In genomic region chr21:45596704-45597318, GRCh38 we compare ENCODE assay signal across 8 cellular contexts. TPM values are rescaled to one million over a fixed set of nuclear protein-coding genes. Genes with fewer than 3 reads are reported as not detected.
DNase-seq lines count a peak whose midpoint lies in the region; ATAC-seq and TF ChIP-seq lines count a peak whose summit lies in the region.

No MANE protein-coding gene starts in this region.

- peak; percentile 67 for TF ChIP-seq CTCF in GM20000 (IDR thresholded peaks at IDR 0.05; ENCODE audit: extremely low read depth, missing control alignments)
- TF ChIP-seq CTCF in epithelial cell of proximal tubule (conservative IDR thresholded peaks at IDR 0.05; ENCODE audit: low read depth, low read length) = peak; percentile 92

- H3K4me1 Mint-ChIP-seq in naive thymus-derived CD8-positive, alpha-beta T cell = peaks cover 8 to 17% (median 10%) of the 10 kb centered on the region in 4 donors

- H3K36me3 Mint-ChIP-seq in naive thymus-derived CD8-positive, alpha-beta T cell = no peaks in the 10 kb centered on the region

- H3K4me3 Mint-ChIP-seq in naive thymus-derived CD8-positive, alpha-beta T cell = peak overlapping the region in 1 of 10 donors; percentile 22

- peak overlapping the region in 8 of 10 donors; percentile 13 to 82 (median 58) for H3K27ac Mint-ChIP-seq in naive thymus-derived CD8-positive, alpha-beta T cell

- peaks cover 0 to 5% (median 0%) of the 10 kb centered on the region in 5 donors for H3K27me3 Mint-ChIP-seq in naive thymus-derived CD8-positive, alpha-beta T cell

- H3K9me3 Mint-ChIP-seq in naive thymus-derived CD8-positive, alpha-beta T cell = peaks cover 0 to under 1% (median 0%) of the 10 kb centered on the region in 9 donors

- peak; percentile 76 to 92 for ATAC-seq in naive thymus-derived CD8-positive, alpha-beta T cell
- no peak for ATAC-seq in HG03097 (IDR thresholded peaks at IDR 0.05; ENCODE audit: low FRiP score, unreplicated experiment)

- DNase-seq in AG20443 (ENCODE audit: low spot score) (peak; percentile 82), GM20000 (ENCODE audit: low spot score) (peak; percentile 87), NCI-H748 treated with DMSO at 0.1 percent for 48 hours (lab: John Stamatoyannopoulos, UW) (peak; percentile 20), epithelial cell of proximal tubule (ENCODE audit: low read depth) (no peak)
- DNase-seq in activated CD8-positive, alpha-beta memory T cell treated with anti-CD3 and anti-CD28 coated beads, Interleukin-2, amount 50 U/mL, for 1 hour (ENCODE audit: extremely low read depth) = peak; percentile 60
- DNase-seq in naive thymus-derived CD8-positive, alpha-beta T cell = peak; percentile 71 to 90 (median 83)
- DNase-seq in stimulated activated naive CD4-positive, alpha-beta T cell (lab: John Stamatoyannopoulos, UW) = peak; percentile 61 to 86 (median 78)

- POLR2A ChIA-PET in naive thymus-derived CD8-positive, alpha-beta T cell (lab: Charles Lee) = interaction anchor here (1.1 to 1.4 kb wide), 2 partner anchors 42 to 118 kb away, joined by 3 to 4 read pairs; no protein-coding TSS in a partner anchor

- H3K4me3 ChIP-seq in epithelial cell of proximal tubule (ENCODE audit: low read depth, low read length) = no peak overlapping the region

RNA-seq across cellular contexts. Expression of gene PCBP3, which starts 46.7 kb away (rescaled TPM):
- total RNA-seq in epithelial cell of proximal tubule = 1.4 TPM in 1 of 2 replicates, not detected in the other
- total RNA-seq in naive thymus-derived CD8-positive, alpha-beta T cell = under 1 TPM in 1 of 2 experiments, not detected in 1; 0.47 TPM
- 1 to 10 TPM in 2 of 3 donors, under 1 TPM in 1; 0.82 to 2.3 (median 1.1) TPM for polyA plus RNA-seq in naive thymus-derived CD8-positive, alpha-beta T cell

RNA-seq across cellular contexts. Expression of gene SLC19A1, which starts 54.6 kb away (rescaled TPM):
- 19.3 and 34.7 TPM in 2 replicates for total RNA-seq in epithelial cell of proximal tubule
- 10 to 100 TPM; 10.2 to 14.4 TPM for total RNA-seq in naive thymus-derived CD8-positive, alpha-beta T cell
- 10 to 100 TPM in 1 of 3 donors, 1 to 10 TPM in 2; 4.6 to 12.1 (median 9.3) TPM for polyA plus RNA-seq in naive thymus-derived CD8-positive, alpha-beta T cell
